17 cellular contexts compared by ENCODE assay signal in the genomic region with DNA sequence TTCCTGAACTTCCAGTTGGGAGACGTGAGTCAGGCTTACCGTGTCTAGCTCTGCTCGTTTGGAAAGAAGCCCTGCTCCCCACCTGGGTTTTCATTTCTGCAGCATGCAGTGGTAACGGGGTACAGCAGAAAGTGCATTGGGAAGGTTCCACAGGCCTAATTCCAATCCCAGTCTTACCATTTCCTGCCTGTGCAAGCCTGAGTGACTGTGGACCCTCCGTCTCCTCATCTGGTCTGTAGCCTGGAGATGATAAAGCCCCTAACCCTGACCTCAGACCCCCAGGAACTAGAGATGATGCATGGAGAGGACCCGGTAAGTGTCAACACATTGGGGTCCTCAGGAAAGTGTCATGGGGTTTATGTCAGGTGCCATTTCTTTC. TPM values are rescaled to one million over a fixed set of nuclear protein-coding genes. Genes with fewer than 3 reads are reported as not detected.
DNase-seq lines count a peak whose midpoint lies in the region; ATAC-seq, FAIRE-seq and TF ChIP-seq lines count a peak whose summit lies in the region.
"Had no signal": no experiment of that assay in that cellular context is flagged by ENCODE, and none has a peak within 500 bp of the region (broad histone marks: within the 10 kb centered on the region; RNA-seq: fewer than 3 reads in every experiment).

No MANE protein-coding gene starts in this region.

- peak overlapping the region; percentile 91 for H3K27ac Mint-ChIP-seq in activated CD8-positive, alpha-beta memory T cell treated with anti-CD3 and anti-CD28 coated beads, Interleukin-2, amount 10 ng/mL, durations not matched to agents 7 days and 5 days
- H3K27ac Mint-ChIP-seq in activated CD8-positive, alpha-beta T cell treated with anti-CD3 and anti-CD28 coated beads, Interleukin-2, amount 10 ng/mL, durations not matched to agents 7 days and 5 days, result peak overlapping the region; percentile 91
- H3K27ac Mint-ChIP-seq in immature natural killer cell, result peak overlapping the region in 4 of 6 donors; percentile 49 to 72 (median 57)
- peak overlapping the region; percentile 60 for H3K27ac Mint-ChIP-seq in stimulated activated naive B cell treated with anti-CD40 and anti-IgM and Interleukin-4, amounts not matched to agents 10 μg/mL and 1 μg/mL and 100 μg/mL, for 72 hours

- FAIRE-seq in RCC 7860 (lab: Jason Lieb, UNC), result no peak

- DNase-seq in activated CD8-positive, alpha-beta memory T cell treated with anti-CD3 and anti-CD28 coated beads, Interleukin-2, amount 10 ng/mL, durations not matched to agents 7 days and 5 days, result no peak
- DNase-seq in activated CD8-positive, alpha-beta memory T cell treated with anti-CD3 and anti-CD28 coated beads, Interleukin-2, amount 50 U/mL, for 4 hours, result no peak
- no peak for DNase-seq in activated CD8-positive, alpha-beta T cell treated with anti-CD3 and anti-CD28 coated beads, Interleukin-2, amount 10 ng/mL, durations not matched to agents 7 days and 5 days
- no peak for DNase-seq in immature natural killer cell
- no peak for DNase-seq in stimulated activated naive B cell treated with anti-CD40 and anti-IgM and Interleukin-4, amounts not matched to agents 10 μg/mL and 1 μg/mL and 100 μg/mL, for 72 hours
- no peak for DNase-seq in RWPE1 (ENCODE audit: low spot score)
- DNase-seq in RCC 7860 (ENCODE audit: low spot score), result no peak
- DNase-seq: anterior cingulate cortex; Caco-2; cortex of kidney; natural killer cell; NCI-H1694 treated with DMSO at 0.1 percent for 48 hours; retina; stimulated activated CD4-positive, alpha-beta T cell treated with anti-CD3 and anti-CD28 coated beads, Interleukin-2, amount 100 ng/mL, for 48 hours; T1000; uterus had no signal

- POLR2A ChIA-PET in activated CD8-positive, alpha-beta T cell treated with anti-CD3 and anti-CD28 coated beads, Interleukin-2, amount 10 ng/mL, durations not matched to agents 7 days and 5 days (lab: Charles Lee), result interaction anchor here (0.6 to 1.3 kb wide), 3 partner anchors 10 to 29 kb away, joined by 3 to 4 read pairs (median 4); no protein-coding TSS in a partner anchor
- POLR2A ChIA-PET in RWPE1 (lab: Yijun Ruan, JAX; ENCODE audit: low non-redundant PET), result no interaction called here

- no peak for ATAC-seq in activated CD8-positive, alpha-beta memory T cell treated with anti-CD3 and anti-CD28 coated beads, Interleukin-2, amount 10 ng/mL, durations not matched to agents 7 days and 5 days
- ATAC-seq in activated CD8-positive, alpha-beta T cell treated with anti-CD3 and anti-CD28 coated beads, Interleukin-2, amount 10 ng/mL, durations not matched to agents 7 days and 5 days, result peak; percentile 7
- no peak for ATAC-seq in stimulated activated naive B cell treated with anti-CD40 and anti-IgM and Interleukin-4, amounts not matched to agents 10 μg/mL and 1 μg/mL and 100 μg/mL, for 72 hours (replicated peaks)
- ATAC-seq in HG03025 (IDR thresholded peaks at IDR 0.05; ENCODE audit: low FRiP score, unreplicated experiment), result no peak

- peak overlapping the region; percentile 63 for H3K4me3 Mint-ChIP-seq in activated CD8-positive, alpha-beta memory T cell treated with anti-CD3 and anti-CD28 coated beads, Interleukin-2, amount 10 ng/mL, durations not matched to agents 7 days and 5 days
- H3K4me3 Mint-ChIP-seq in activated CD8-positive, alpha-beta T cell treated with anti-CD3 and anti-CD28 coated beads, Interleukin-2, amount 10 ng/mL, durations not matched to agents 7 days and 5 days, result peak overlapping the region; percentile 53
- no peak overlapping the region for H3K4me3 Mint-ChIP-seq in immature natural killer cell
- H3K4me3 Mint-ChIP-seq in stimulated activated naive B cell treated with anti-CD40 and anti-IgM and Interleukin-4, amounts not matched to agents 10 μg/mL and 1 μg/mL and 100 μg/mL, for 72 hours, result no peak overlapping the region

- no peak for TF ChIP-seq CTCF in RWPE1 (conservative IDR thresholded peaks at IDR 0.05; ENCODE audit: low read depth)

- CTCF ChIA-PET in activated CD8-positive, alpha-beta memory T cell treated with anti-CD3 and anti-CD28 coated beads, Interleukin-2, amount 10 ng/mL, durations not matched to agents 7 days and 5 days (lab: Charles Lee), result interaction anchor here (0.9 to 6.5 kb wide), 6 partner anchors 7 to 222 kb away, joined by 3 to 39 read pairs (median 8); partner anchors contain the start of gene PSD4
- CTCF ChIA-PET in activated CD8-positive, alpha-beta T cell treated with anti-CD3 and anti-CD28 coated beads, Interleukin-2, amount 10 ng/mL, durations not matched to agents 7 days and 5 days (lab: Charles Lee), result interaction anchor here (1.0 to 4.8 kb wide), 3 partner anchors 13 to 87 kb away, joined by 3 to 52 read pairs (median 7); no protein-coding TSS in a partner anchor
- CTCF ChIA-PET in RWPE1 (lab: Yijun Ruan, JAX), result interaction anchor here (1.4 kb wide), 1 partner anchor 30 kb away, joined by 3 read pairs; no protein-coding TSS in a partner anchor

- H3K36me3 Mint-ChIP-seq in activated CD8-positive, alpha-beta memory T cell treated with anti-CD3 and anti-CD28 coated beads, Interleukin-2, amount 10 ng/mL, durations not matched to agents 7 days and 5 days, result peaks cover 20% of the 10 kb centered on the region
- H3K36me3 Mint-ChIP-seq in activated CD8-positive, alpha-beta T cell treated with anti-CD3 and anti-CD28 coated beads, Interleukin-2, amount 10 ng/mL, durations not matched to agents 7 days and 5 days (ENCODE audit: low read depth), result peaks cover 28% of the 10 kb centered on the region
- H3K36me3 Mint-ChIP-seq in immature natural killer cell, result peaks cover 0 to 4% (median 0%) of the 10 kb centered on the region in 3 donors
- H3K36me3 Mint-ChIP-seq in stimulated activated naive B cell treated with anti-CD40 and anti-IgM and Interleukin-4, amounts not matched to agents 10 μg/mL and 1 μg/mL and 100 μg/mL, for 72 hours, result peaks cover 5 to 9% of the 10 kb centered on the region in 2 donors
- H3K36me3 Mint-ChIP-seq: natural killer cell had no signal

- no peaks in the 10 kb centered on the region for H3K27me3 Mint-ChIP-seq in activated CD8-positive, alpha-beta memory T cell treated with anti-CD3 and anti-CD28 coated beads, Interleukin-2, amount 10 ng/mL, durations not matched to agents 7 days and 5 days
- H3K27me3 Mint-ChIP-seq in activated CD8-positive, alpha-beta T cell treated with anti-CD3 and anti-CD28 coated beads, Interleukin-2, amount 10 ng/mL, durations not matched to agents 7 days and 5 days (ENCODE audit: low read depth), result no peaks in the 10 kb centered on the region
- peaks cover 0 to 5% (median 4%) of the 10 kb centered on the region in 3 donors for H3K27me3 Mint-ChIP-seq in immature natural killer cell (ENCODE audit: low read depth in 3 of 3)
- H3K27me3 Mint-ChIP-seq in stimulated activated naive B cell treated with anti-CD40 and anti-IgM and Interleukin-4, amounts not matched to agents 10 μg/mL and 1 μg/mL and 100 μg/mL, for 72 hours, result no peaks in the 10 kb centered on the region

- no peaks in the 10 kb centered on the region for H3K9me3 Mint-ChIP-seq in activated CD8-positive, alpha-beta memory T cell treated with anti-CD3 and anti-CD28 coated beads, Interleukin-2, amount 10 ng/mL, durations not matched to agents 7 days and 5 days (ENCODE audit: low read depth)
- H3K9me3 Mint-ChIP-seq in activated CD8-positive, alpha-beta T cell treated with anti-CD3 and anti-CD28 coated beads, Interleukin-2, amount 10 ng/mL, durations not matched to agents 7 days and 5 days (ENCODE audit: insufficient read depth), result peaks cover 5% of the 10 kb centered on the region
- H3K9me3 Mint-ChIP-seq in immature natural killer cell, result no peaks in the 10 kb centered on the region
- peaks cover 4 to 5% of the 10 kb centered on the region in 2 donors for H3K9me3 Mint-ChIP-seq in stimulated activated naive B cell treated with anti-CD40 and anti-IgM and Interleukin-4, amounts not matched to agents 10 μg/mL and 1 μg/mL and 100 μg/mL, for 72 hours
- H3K9me3 Mint-ChIP-seq: natural killer cell had no signal

- H3K4me1 Mint-ChIP-seq in activated CD8-positive, alpha-beta memory T cell treated with anti-CD3 and anti-CD28 coated beads, Interleukin-2, amount 10 ng/mL, durations not matched to agents 7 days and 5 days, result peaks cover 61% of the 10 kb centered on the region
- H3K4me1 Mint-ChIP-seq in activated CD8-positive, alpha-beta T cell treated with anti-CD3 and anti-CD28 coated beads, Interleukin-2, amount 10 ng/mL, durations not matched to agents 7 days and 5 days (ENCODE audit: low read depth), result peaks cover 70% of the 10 kb centered on the region
- peaks cover 50 to 52% of the 10 kb centered on the region in 2 donors for H3K4me1 Mint-ChIP-seq in immature natural killer cell
- H3K4me1 Mint-ChIP-seq in stimulated activated naive B cell treated with anti-CD40 and anti-IgM and Interleukin-4, amounts not matched to agents 10 μg/mL and 1 μg/mL and 100 μg/mL, for 72 hours, result peaks cover 41 to 54% of the 10 kb centered on the region in 2 donors

- no peak overlapping the region for H3K27ac ChIP-seq in RWPE1
- H3K27ac ChIP-seq: uterus had no signal

RNA-seq across cellular contexts. Expression of gene PSD4, which starts 5.8 kb away (rescaled TPM):
- total RNA-seq in activated CD8-positive, alpha-beta memory T cell treated with anti-CD3 and anti-CD28 coated beads, Interleukin-2, amount 10 ng/mL, durations not matched to agents 7 days and 5 days, result 100 to 1,000 TPM; 314 to 388 TPM
- 100 to 1,000 TPM; 394 to 404 TPM for total RNA-seq in activated CD8-positive, alpha-beta T cell treated with anti-CD3 and anti-CD28 coated beads, Interleukin-2, amount 10 ng/mL, durations not matched to agents 7 days and 5 days
- 10 to 100 TPM; 17.0 to 72.3 (median 20.6) TPM for polyA plus RNA-seq in immature natural killer cell

RNA-seq across cellular contexts. Expression of gene IL1RN, which starts 40.6 kb away (rescaled TPM):
- 1 to 10 TPM; 1.8 TPM for total RNA-seq in activated CD8-positive, alpha-beta memory T cell treated with anti-CD3 and anti-CD28 coated beads, Interleukin-2, amount 10 ng/mL, durations not matched to agents 7 days and 5 days
- total RNA-seq in activated CD8-positive, alpha-beta T cell treated with anti-CD3 and anti-CD28 coated beads, Interleukin-2, amount 10 ng/mL, durations not matched to agents 7 days and 5 days, result under 1 TPM in 1 of 2 experiments, not detected in 1; 0.31 TPM
- 1 to 10 TPM in 2 of 3 donors, under 1 TPM in 1; 0.44 to 2.3 (median 1.9) TPM for polyA plus RNA-seq in immature natural killer cell
- total RNA-seq: Caco-2 had no signal

Comparison
In these comparisons a context has a peak if more than half of its experiments do, and no peak if none do; other contexts are left out.
1. H3K4me3 Mint-ChIP-seq: peak in activated CD8-positive, alpha-beta memory T cell treated with anti-CD3 and anti-CD28 coated beads, Interleukin-2, amount 10 ng/mL, durations not matched to agents 7 days and 5 days (single experiment) and activated CD8-positive, alpha-beta T cell treated with anti-CD3 and anti-CD28 coated beads, Interleukin-2, amount 10 ng/mL, durations not matched to agents 7 days and 5 days (single experiment); none in immature natural killer cell (0 of 5) and stimulated activated naive B cell treated with anti-CD40 and anti-IgM and Interleukin-4, amounts not matched to agents 10 μg/mL and 1 μg/mL and 100 μg/mL, for 72 hours (0 of 2).
2. Peak in every context shown above with its lines, with median percentiles within 50 percentile points of each other: H3K27ac Mint-ChIP-seq.